22 cellular contexts compared by ENCODE assay signal in genomic region chr11:15940462-15941205, GRCh38.
DNase-seq lines count a peak whose midpoint lies in the region; ATAC-seq and TF ChIP-seq lines count a peak whose summit lies in the region.
"Had no signal": no experiment of that assay in that cellular context is flagged by ENCODE, and none has a peak within 500 bp of the region (broad histone marks: within the 10 kb centered on the region; RNA-seq: fewer than 3 reads in every experiment).

No MANE protein-coding gene starts in this region.

- H3K27me3 ChIP-seq in GM23338 (ENCODE audit: insufficient read depth) (peaks cover 16% of the 10 kb centered on the region; the same call in 1 of the 2 replicates), IMR-90 (ENCODE audit: control insufficient read depth, insufficient read depth, low read length) (no peaks in the 10 kb centered on the region), neuronal stem cell (ENCODE audit: control insufficient read depth in 3 of 3, insufficient read depth in 3 of 3, low read depth in 1 of 3, low read length in 3 of 3) (peaks cover 0 to 8% (median 0%) of the 10 kb centered on the region in 3 experiments)
- no peaks in the 10 kb centered on the region for H3K27me3 ChIP-seq in CD4-positive, alpha-beta T cell (ENCODE audit: control insufficient read depth, insufficient read depth, low read length)
- H3K27me3 ChIP-seq: gastrocnemius medialis, thyroid gland had no signal

- H3K9ac ChIP-seq in IMR-90 (ENCODE audit: low read depth, low read length) (no peak overlapping the region), neuronal stem cell (ENCODE audit: low read depth, low read length, poor library complexity) (no peak overlapping the region)

- BruUV-seq in IMR-90 (replicated peaks; lab: Mats Ljungman, UMichigan) = no TSS peak

- H3K4me2 ChIP-seq in GM23338 = no peak overlapping the region
- no peak overlapping the region for H3K4me2 ChIP-seq in IMR-90 (ENCODE audit: low read depth, low read length)
- H3K4me2 ChIP-seq in neuronal stem cell (ENCODE audit: insufficient read depth, low read length, poor library complexity, severe bottlenecking) = no peak overlapping the region

- H3K27ac ChIP-seq in GM23338 (ENCODE audit: low read depth) = no peak overlapping the region
- H3K27ac ChIP-seq in IMR-90 (ENCODE audit: insufficient read depth, low read length) = no peak overlapping the region
- no peak overlapping the region for H3K27ac ChIP-seq in neuronal stem cell (replicated peaks; ENCODE audit: low read length)
- H3K27ac ChIP-seq in CD4-positive, alpha-beta T cell (ENCODE audit: low read depth, low read length) = no peak overlapping the region
- H3K27ac ChIP-seq: gastrocnemius medialis, skin epidermis, thyroid gland had no signal

- H3K27me3 Mint-ChIP-seq in GM23338 (ENCODE audit: insufficient read depth, low read depth, poor library complexity) = peaks cover 8% of the 10 kb centered on the region
- H3K27me3 Mint-ChIP-seq in CD4-positive, alpha-beta T cell = no peaks in the 10 kb centered on the region
- H3K27me3 Mint-ChIP-seq: CD4-positive, CD25-positive, alpha-beta regulatory T cell had no signal

- H3K27ac Mint-ChIP-seq in GM23338 = no peak overlapping the region
- no peak overlapping the region for H3K27ac Mint-ChIP-seq in CD4-positive, alpha-beta T cell
- H3K27ac Mint-ChIP-seq: activated naive CD4-positive, alpha-beta T cell treated with anti-CD3 and anti-CD28 coated beads, Interleukin-2, amount 50 U/mL, for 24 hours; naive thymus-derived CD4-positive, alpha-beta T cell had no signal

- H3K79me1 ChIP-seq in IMR-90 (ENCODE audit: low read depth in 1 of 2, low read length in 2 of 2) (no peaks in the 10 kb centered on the region), neuronal stem cell (ENCODE audit: low read depth, low read length) (no peaks in the 10 kb centered on the region)

- WGBS in IMR-90 (ENCODE audit: extremely low coverage in 2 of 2, insufficient read length in 1 of 2), 2 experiments = 89% methylated on average over 5 of the region's 8 CpGs; no CpG with 5 or more reads in 1 of the 2 experiments
- WGBS in neuronal stem cell (ENCODE audit: extremely low coverage in 2 of 2, insufficient read length in 2 of 2, insufficient replicate concordance in 1 of 2), 2 donors = no CpG with 5 or more reads among the region's 8 CpGs

- H3K4me1 Mint-ChIP-seq in GM23338 = no peaks in the 10 kb centered on the region; the same call in 2 of the 3 replicates
- no peaks in the 10 kb centered on the region for H3K4me1 Mint-ChIP-seq in CD4-positive, alpha-beta T cell (ENCODE audit: low read depth)
- H3K4me1 Mint-ChIP-seq: activated naive CD4-positive, alpha-beta T cell treated with anti-CD3 and anti-CD28 coated beads, Interleukin-2, amount 50 U/mL, for 24 hours; CD4-positive, CD25-positive, alpha-beta regulatory T cell; naive thymus-derived CD4-positive, alpha-beta T cell had no signal

- intact Hi-C loops in IMR-90 (cut with micrococcal nuclease) = no loop called here
- intact Hi-C loops in CD4-positive, alpha-beta T cell (cut with DNase I, micrococcal nuclease) = loop anchor here in 1 of 2 experiments (10.0 kb wide), 1 partner anchor 674 kb away; no protein-coding TSS in a partner anchor

- no peak overlapping the region for H3K56ac ChIP-seq in IMR-90 (ENCODE audit: extremely low read depth, insufficient read depth, low read length)

- DNase-seq in GM23338 (ENCODE audit: low spot score) (no peak), IMR-90 (no peak), neuronal stem cell (ENCODE audit: low spot score) (no peak)
- DNase-seq in effector CD4-positive, alpha-beta T cell = no peak
- DNase-seq in CD4-positive, alpha-beta T cell = no peak
- no peak for DNase-seq in stimulated activated CD4-positive, alpha-beta T cell treated with anti-CD3 and anti-CD28 coated beads, Interleukin-15, amount 100 ng/mL, for 24 hours
- DNase-seq: cerebellar nuclear complex; effector CD8-positive, alpha-beta T cell; GDM1; MM.1S; NCI-H2171; NCI-H526 treated with DMSO at 0.1 percent for 48 hours; stimulated activated naive CD4-positive, alpha-beta T cell treated with Interleukin-2 at 50 U/mL for 16 hours; SW 1271 had no signal

- H3K23ac ChIP-seq in IMR-90 (ENCODE audit: low read depth, low read length) (no peak overlapping the region), neuronal stem cell (ENCODE audit: low read depth, low read length, poor library complexity) (peak overlapping the region; percentile 35)

- no peaks in the 10 kb centered on the region for H3K36me3 Mint-ChIP-seq in GM23338 (ENCODE audit: low read depth)
- H3K36me3 Mint-ChIP-seq in CD4-positive, alpha-beta T cell (ENCODE audit: low read depth) = no peaks in the 10 kb centered on the region
- H3K36me3 Mint-ChIP-seq: activated naive CD4-positive, alpha-beta T cell treated with anti-CD3 and anti-CD28 coated beads, Interleukin-2, amount 50 U/mL, for 24 hours; CD4-positive, CD25-positive, alpha-beta regulatory T cell; naive thymus-derived CD4-positive, alpha-beta T cell had no signal

- H3F3A ChIP-seq in GM23338 (replicated peaks; ENCODE audit: low read depth) = no peaks in the 10 kb centered on the region

- H4K20me1 ChIP-seq in GM23338 (replicated peaks; ENCODE audit: insufficient read depth) = no peaks in the 10 kb centered on the region
- no peaks in the 10 kb centered on the region for H4K20me1 ChIP-seq in IMR-90 (ENCODE audit: insufficient read depth, low read length)

- peak overlapping the region; percentile 11; the same call in 1 of the 2 replicates for H2BK120ac ChIP-seq in IMR-90 (ENCODE audit: low read depth, low read length)
- H2BK120ac ChIP-seq in neuronal stem cell (ENCODE audit: low read depth, low read length) = no peak overlapping the region

- no peak overlapping the region for H4K8ac ChIP-seq in IMR-90 (ENCODE audit: low read depth in 2 of 2, low read length in 2 of 2)
- no peak overlapping the region for H4K8ac ChIP-seq in neuronal stem cell (ENCODE audit: low read depth, low read length)

- dilution Hi-C loops in IMR-90 (cut with HindIII; ENCODE audit: low sequenced_read_pairs, unreplicated experiment) = no loop called here

- no peaks in the 10 kb centered on the region for H3K9me3 ChIP-seq in IMR-90 (ENCODE audit: control insufficient read depth, insufficient read depth, low read length)
- no peaks in the 10 kb centered on the region for H3K9me3 ChIP-seq in neuronal stem cell (replicated peaks in 1 of 2; ENCODE audit: control insufficient read depth in 2 of 2, insufficient read depth in 1 of 2, low read depth in 1 of 2, low read length in 2 of 2)
- no peaks in the 10 kb centered on the region for H3K9me3 ChIP-seq in CD4-positive, alpha-beta T cell (ENCODE audit: control insufficient read depth, low read length)
- H3K9me3 ChIP-seq: gastrocnemius medialis, thyroid gland had no signal

- peaks cover 10% of the 10 kb centered on the region; the same call in 1 of the 2 replicates for H3K9me1 ChIP-seq in IMR-90 (ENCODE audit: insufficient read depth, low read length)

- TF ChIP-seq CTCF in GM23338 (conservative IDR thresholded peaks at IDR 0.05; ENCODE audit: low read depth in 2 of 2) (no peak), IMR-90 (conservative IDR thresholded peaks at IDR 0.05; ENCODE audit: low read depth, low read length) (no peak)
- TF ChIP-seq CTCF in CD4-positive, alpha-beta T cell (IDR thresholded peaks at IDR 0.05) = no peak

- no peaks in the 10 kb centered on the region for H3K36me3 ChIP-seq in GM23338 (ENCODE audit: insufficient read depth)
- no peaks in the 10 kb centered on the region for H3K36me3 ChIP-seq in IMR-90 (ENCODE audit: control insufficient read depth, insufficient read depth, low read length)
- no peaks in the 10 kb centered on the region for H3K36me3 ChIP-seq in neuronal stem cell (replicated peaks in 1 of 2; ENCODE audit: control insufficient read depth in 2 of 2, insufficient read depth in 2 of 2, low read length in 2 of 2)
- H3K36me3 ChIP-seq: gastrocnemius medialis, thyroid gland had no signal

- H4K5ac ChIP-seq in IMR-90 (ENCODE audit: low read depth, low read length) = no peak overlapping the region

- H3K9me3 Mint-ChIP-seq in GM23338 = no peaks in the 10 kb centered on the region
- no peaks in the 10 kb centered on the region for H3K9me3 Mint-ChIP-seq in CD4-positive, alpha-beta T cell
- H3K9me3 Mint-ChIP-seq: activated naive CD4-positive, alpha-beta T cell treated with anti-CD3 and anti-CD28 coated beads, Interleukin-2, amount 50 U/mL, for 24 hours had no signal

- H3K18ac ChIP-seq in IMR-90 (ENCODE audit: low read depth, low read length) = no peak overlapping the region
- H3K18ac ChIP-seq in neuronal stem cell (ENCODE audit: low read length) = peak overlapping the region; percentile 86

- ATAC-seq in GM18867 (IDR thresholded peaks at IDR 0.05; ENCODE audit: unreplicated experiment) (peak; percentile 97), GM23338 (no peak), IMR-90 (ENCODE audit: low read depth) (no peak), HG02852 (IDR thresholded peaks at IDR 0.05; ENCODE audit: unreplicated experiment) (no peak)
- ATAC-seq in CD4-positive, alpha-beta T cell (ENCODE audit: poor library complexity) = no peak

- TF ChIP-seq POLR2A in IMR-90 (IDR thresholded peaks at IDR 0.05; ENCODE audit: low read depth, low read length) = no peak

- H3K4me3 Mint-ChIP-seq in GM23338 = no peak overlapping the region
- H3K4me3 Mint-ChIP-seq in CD4-positive, alpha-beta T cell = no peak overlapping the region
- H3K4me3 Mint-ChIP-seq: activated naive CD4-positive, alpha-beta T cell treated with anti-CD3 and anti-CD28 coated beads, Interleukin-2, amount 50 U/mL, for 24 hours; CD4-positive, CD25-positive, alpha-beta regulatory T cell; naive thymus-derived CD4-positive, alpha-beta T cell had no signal

- H3K4me1 ChIP-seq in GM23338 (ENCODE audit: insufficient read depth) = no peaks in the 10 kb centered on the region
- peaks cover 10% of the 10 kb centered on the region for H3K4me1 ChIP-seq in IMR-90 (ENCODE audit: control insufficient read depth, insufficient read depth, low read length)
- H3K4me1 ChIP-seq in neuronal stem cell (ENCODE audit: control insufficient read depth in 2 of 2, insufficient read depth in 1 of 2, low read depth in 1 of 2, low read length in 2 of 2) = peaks cover 0 to 4% of the 10 kb centered on the region in 2 donors

- no peak overlapping the region; the same call in 1 of the 2 replicates for H4K91ac ChIP-seq in IMR-90 (ENCODE audit: insufficient read depth, low read depth, low read length)
- no peak overlapping the region for H4K91ac ChIP-seq in neuronal stem cell (ENCODE audit: low read depth, low read length, poor library complexity)

- H2AK5ac ChIP-seq in IMR-90 (ENCODE audit: low read depth, low read length) (peak overlapping the region; percentile 19; the same call in 1 of the 2 replicates), neuronal stem cell (ENCODE audit: low read depth, low read length) (peak overlapping the region; percentile 61)

- POLR2A ChIA-PET in IMR-90 (lab: Charles Lee; ENCODE audit: unreplicated experiment) = interaction anchor here (1.0 kb wide), 1 partner anchor 667 kb away, joined by 3 read pairs; no protein-coding TSS in a partner anchor
- POLR2A ChIA-PET in CD4-positive, alpha-beta T cell (lab: Charles Lee) = no interaction called here

- CTCF ChIA-PET in IMR-90 (lab: Yijun Ruan, JAX) = no interaction called here
- CTCF ChIA-PET in CD4-positive, alpha-beta T cell (lab: Charles Lee) = no interaction called here

- H2BK12ac ChIP-seq in neuronal stem cell (ENCODE audit: low read length) = peak overlapping the region; percentile 97

- H2AFZ ChIP-seq in GM23338 = 0 out of 2 replicates have a peak overlapping the region, but pooled peaks have one; percentile 63
- no peak overlapping the region for H2AFZ ChIP-seq in IMR-90 (replicated peaks; ENCODE audit: low read length, poor library complexity)
- no peak overlapping the region for H2AFZ ChIP-seq in neuronal stem cell (ENCODE audit: low read length)

- H2BK15ac ChIP-seq in IMR-90 (ENCODE audit: low read depth, low read length) (no peak overlapping the region), neuronal stem cell (ENCODE audit: low read length) (no peak overlapping the region)

- H3K4ac ChIP-seq in IMR-90 (ENCODE audit: low read depth, low read length) (no peak overlapping the region), neuronal stem cell (ENCODE audit: low read length) (no peak overlapping the region)

- H3K79me2 ChIP-seq in GM23338 (replicated peaks; ENCODE audit: insufficient read depth) = no peaks in the 10 kb centered on the region

- H2BK5ac ChIP-seq in IMR-90 (ENCODE audit: low read depth, low read length, poor library complexity, severe bottlenecking) = no peak overlapping the region
- peak overlapping the region; percentile 16 for H2BK5ac ChIP-seq in neuronal stem cell (ENCODE audit: low read length)

- H2BK20ac ChIP-seq in IMR-90 (ENCODE audit: low read depth, low read length) = 0 out of 2 replicates have a peak overlapping the region, but pooled peaks have one; percentile 24

- 0 out of 2 replicates have a peak, but pooled peaks cover 10% of the 10 kb centered on the region for H3K9me2 ChIP-seq in GM23338 (ENCODE audit: insufficient read depth)

- H2AK9ac ChIP-seq in IMR-90 (replicated peaks; ENCODE audit: low read depth, low read length, poor library complexity) = no peak overlapping the region

- in situ Hi-C loops in IMR-90 (cut with MboI; ENCODE audit: low sequenced_read_pairs) = no loop called here

- no peak for TF ChIP-seq RAD21 in IMR-90 (IDR thresholded peaks at IDR 0.05; ENCODE audit: low read length)

- H3K14ac ChIP-seq in IMR-90 (replicated peaks; ENCODE audit: low read depth, low read length) (no peak overlapping the region), neuronal stem cell (ENCODE audit: low read length) (no peak overlapping the region)

- no peak overlapping the region for H3K4me3 ChIP-seq in GM23338
- no peak overlapping the region for H3K4me3 ChIP-seq in IMR-90 (ENCODE audit: insufficient read depth, low read depth, low read length)
- H3K4me3 ChIP-seq in neuronal stem cell (ENCODE audit: low read length in 2 of 2) = no peak overlapping the region
- H3K4me3 ChIP-seq: skin epidermis, thyroid gland had no signal
